ENCODE assay signal across 1 cellular context in genomic region chr7:74173866-74174605, GRCh38.
A peak's percentile ranks its signal among the peaks of the same experiment; 100 is the strongest.
TF ChIP-seq lines count a peak whose summit lies in the region.

TSS of gene EIF4H (plus strand) at chr7:74174356. CDS start at chr7:74174384, 28 bp downstream.

TF ChIP-seq in HEK293, 187 proteins besides CTCF, POLR2A, EP300 and RAD21 (continued from another document and continues in another):
- peak; percentile 54 for TF ChIP-seq GLIS1 (tag by site-specific recombination; IDR thresholded peaks at IDR 0.05)
- TF ChIP-seq HOXA7 (CRISPR knock-in tag; IDR thresholded peaks at IDR 0.05; ENCODE audit: borderline replicate concordance), result peak; percentile 77; the same call in 1 of the 2 replicates
- TF ChIP-seq PRDM10 (tag by site-specific recombination; IDR thresholded peaks at IDR 0.05), result peak; percentile 68
- TF ChIP-seq ZBTB1 (tag by site-specific recombination; IDR thresholded peaks at IDR 0.05), result no peak
- peak; percentile 90 for TF ChIP-seq ZBTB10 (tag by site-specific recombination; IDR thresholded peaks at IDR 0.05)
- TF ChIP-seq ZFP3 (tag by site-specific recombination; IDR thresholded peaks at IDR 0.05; ENCODE audit: low read depth), result no peak
- no peak for TF ChIP-seq ZNF223 (tag by site-specific recombination; IDR thresholded peaks at IDR 0.05)
- TF ChIP-seq ZNF510 (tag by site-specific recombination; IDR thresholded peaks at IDR 0.05; ENCODE audit: insufficient replicate concordance), result no peak
- peak; percentile 63; the same call in 1 of the 2 replicates for TF ChIP-seq ZBTB20 (tag by site-specific recombination; IDR thresholded peaks at IDR 0.05)
- no peak for TF ChIP-seq ZNF664 (tag by site-specific recombination; IDR thresholded peaks at IDR 0.05)
- no peak for TF ChIP-seq ZNF76 (tag by site-specific recombination; IDR thresholded peaks at IDR 0.05; ENCODE audit: borderline replicate concordance, low read depth)
- TF ChIP-seq ZNF704 (tag by site-specific recombination; IDR thresholded peaks at IDR 0.05), result no peak
- TF ChIP-seq ATF2 (tag by site-specific recombination; IDR thresholded peaks at IDR 0.05; ENCODE audit: low read depth), result no peak
- TF ChIP-seq ZNF530 (tag by site-specific recombination; IDR thresholded peaks at IDR 0.05; ENCODE audit: low read depth), result no peak
- TF ChIP-seq ZBTB17 (tag by site-specific recombination; IDR thresholded peaks at IDR 0.05), result peak; percentile 3; the same call in 1 of the 2 replicates
- TF ChIP-seq HIC1 (tag by site-specific recombination; IDR thresholded peaks at IDR 0.05), result no peak
- TF ChIP-seq ZNF292 (tag by site-specific recombination; IDR thresholded peaks at IDR 0.05; ENCODE audit: borderline replicate concordance, low read depth), result no peak
- no peak for TF ChIP-seq GFI1B (tag by site-specific recombination; IDR thresholded peaks at IDR 0.05)
- no peak for TF ChIP-seq ZNF529 (tag by site-specific recombination; IDR thresholded peaks at IDR 0.05; ENCODE audit: insufficient replicate concordance)
- TF ChIP-seq IKZF3 (tag by site-specific recombination; IDR thresholded peaks at IDR 0.05), result no peak
- no peak for TF ChIP-seq ZNF324 (tag by site-specific recombination; IDR thresholded peaks at IDR 0.05)
- peak; percentile 65 for TF ChIP-seq ZNF600 (tag by site-specific recombination; IDR thresholded peaks at IDR 0.05)
- TF ChIP-seq ZNF10 (tag by site-specific recombination; IDR thresholded peaks at IDR 0.05), result no peak
- TF ChIP-seq ZNF548 (tag by site-specific recombination; IDR thresholded peaks at IDR 0.05), result no peak
- TF ChIP-seq ZBTB26 (tag by site-specific recombination; optimal IDR thresholded peaks at IDR 0.05), result peak; percentile 76
- TF ChIP-seq ZNF670 (tag by site-specific recombination; IDR thresholded peaks at IDR 0.05; ENCODE audit: low read depth), result no peak
- TF ChIP-seq PRDM2 (tag by site-specific recombination; IDR thresholded peaks at IDR 0.05; ENCODE audit: borderline replicate concordance), result no peak
- no peak for TF ChIP-seq REST (tag by site-specific recombination; IDR thresholded peaks at IDR 0.05)
- TF ChIP-seq ZEB2 (tag by site-specific recombination; IDR thresholded peaks at IDR 0.05), result peak; percentile 55
- TF ChIP-seq SCRT2 (tag by site-specific recombination; IDR thresholded peaks at IDR 0.05), result no peak
- no peak for TF ChIP-seq AEBP2 (tag by site-specific recombination; IDR thresholded peaks at IDR 0.05; ENCODE audit: borderline replicate concordance)
